In the genomic region with DNA sequence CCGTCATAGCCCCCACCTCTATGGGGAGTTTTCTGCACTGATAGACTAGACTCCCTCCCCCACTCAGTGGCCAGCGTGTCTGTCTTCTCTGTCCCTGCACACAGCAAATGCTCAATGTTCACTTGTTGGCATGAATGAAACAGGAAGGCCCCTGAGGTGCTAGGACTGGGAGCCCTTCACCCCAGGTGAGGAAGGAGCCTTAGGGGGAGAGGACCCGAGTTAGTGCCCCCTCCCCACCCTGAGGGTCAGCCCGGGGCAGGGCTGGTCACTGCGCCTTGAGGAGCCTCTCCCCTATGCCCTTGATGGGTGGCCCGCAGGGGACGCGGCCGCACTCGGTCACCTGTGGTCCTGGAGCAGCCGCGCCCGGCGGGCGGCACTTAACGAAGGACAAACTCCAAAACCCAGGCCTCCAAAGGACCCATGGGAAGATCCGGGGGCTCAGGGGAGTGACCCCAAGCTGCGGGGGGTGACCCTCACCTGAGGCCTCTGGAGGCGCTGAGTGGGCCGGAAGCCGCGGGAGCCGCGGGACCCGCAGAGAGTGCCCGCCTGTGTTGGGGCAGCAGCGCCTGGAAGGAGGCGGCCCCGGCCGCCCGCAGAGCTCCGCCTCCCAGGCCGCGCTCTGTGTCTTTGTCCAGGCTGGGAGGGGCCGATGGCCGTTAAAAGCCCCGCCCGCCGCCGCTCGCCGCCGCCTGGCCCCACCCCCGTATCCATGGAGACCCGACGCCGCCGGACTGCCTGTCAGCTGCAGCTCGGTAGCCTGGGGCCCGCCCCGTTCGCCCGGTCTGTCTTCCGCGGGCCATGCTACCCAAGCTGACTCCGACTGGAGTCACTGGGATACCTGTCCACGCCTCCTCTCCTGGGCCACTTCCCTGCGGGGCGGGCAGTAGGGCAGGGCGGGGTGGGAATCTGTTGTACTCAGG, we compare ENCODE assay signal across 8 cellular contexts. TPM values are rescaled to one million over a fixed set of nuclear protein-coding genes. Genes with fewer than 3 reads are reported as not detected.
DNase-seq lines count a peak whose midpoint lies in the region; ATAC-seq, FAIRE-seq and TF ChIP-seq lines count a peak whose summit lies in the region.

No MANE protein-coding gene starts in this region.

- no peaks in the 10 kb centered on the region for H3K9me1 ChIP-seq in keratinocyte (ENCODE audit: control insufficient read depth, extremely low read depth, insufficient read depth, low read length)

- H3K36me3 ChIP-seq in keratinocyte (ENCODE audit: control insufficient read depth in 2 of 2, extremely low read depth in 1 of 2, insufficient read depth in 2 of 2, low read length in 2 of 2) = no peaks in the 10 kb centered on the region

- H3K27me3 Mint-ChIP-seq in central memory CD8-positive, alpha-beta T cell = no peaks in the 10 kb centered on the region

- H3K27me3 ChIP-seq in keratinocyte (ENCODE audit: control insufficient read depth, extremely low read depth, insufficient read depth, low read length) = no peaks in the 10 kb centered on the region

- no peak overlapping the region for H3K27ac Mint-ChIP-seq in central memory CD8-positive, alpha-beta T cell (ENCODE audit: low read depth)

- peaks cover 3% of the 10 kb centered on the region for H3K36me3 Mint-ChIP-seq in central memory CD8-positive, alpha-beta T cell (ENCODE audit: insufficient read depth)

- ATAC-seq in GM18907 (IDR thresholded peaks at IDR 0.05; ENCODE audit: unreplicated experiment) (peak; percentile 88), HG03108 (IDR thresholded peaks at IDR 0.05; ENCODE audit: unreplicated experiment) (peak; percentile 86)
- peak; percentile 57 for ATAC-seq in central memory CD8-positive, alpha-beta T cell (replicated peaks; ENCODE audit: extremely low read depth, poor library complexity, severe bottlenecking)

- peak overlapping the region; percentile 82 for H2AFZ ChIP-seq in keratinocyte (ENCODE audit: control insufficient read depth, low read length)

- dilution Hi-C loops in keratinocyte (cut with MboI; ENCODE audit: extremely low pct_ligation_motif_present, low sequenced_read_pairs) = no loop called here

- H3K4me1 Mint-ChIP-seq in central memory CD8-positive, alpha-beta T cell = peaks cover 16% of the 10 kb centered on the region

- H3K9me3 ChIP-seq in keratinocyte (ENCODE audit: control insufficient read depth, low read depth, low read length) = no peaks in the 10 kb centered on the region

- TF ChIP-seq CTCF in keratinocyte (optimal IDR thresholded peaks at IDR 0.05 in 1 of 3, IDR thresholded peaks at IDR 0.05 in 1 of 3, conservative IDR thresholded peaks at IDR 0.05 in 1 of 3; ENCODE audit: extremely low read depth in 1 of 3, insufficient read depth in 2 of 3, low read length in 3 of 3) = no peak

- H3K9ac ChIP-seq in keratinocyte (ENCODE audit: control insufficient read depth, extremely low read depth, insufficient read depth, low read length) = peak overlapping the region; percentile 67

- H3K4me1 ChIP-seq in keratinocyte (ENCODE audit: control insufficient read depth, extremely low read depth, insufficient read depth, low read length) = peaks cover 8% of the 10 kb centered on the region

- H4K20me1 ChIP-seq in keratinocyte (ENCODE audit: control insufficient read depth, extremely low read depth, insufficient read depth, low read length) = no peaks in the 10 kb centered on the region

- peak overlapping the region; percentile 72 for H3K4me3 Mint-ChIP-seq in central memory CD8-positive, alpha-beta T cell

- no peaks in the 10 kb centered on the region for H3K9me3 Mint-ChIP-seq in central memory CD8-positive, alpha-beta T cell

- H3K4me2 ChIP-seq in keratinocyte (ENCODE audit: control insufficient read depth, extremely low read depth, insufficient read depth, low read depth, low read length) = peak overlapping the region; percentile 93

- FAIRE-seq in keratinocyte (lab: Jason Lieb, UNC) = no peak

- H3K27ac ChIP-seq in keratinocyte (ENCODE audit: control insufficient read depth, insufficient read depth, low read length) = peak overlapping the region; percentile 14

- no peaks in the 10 kb centered on the region for H3K79me2 ChIP-seq in keratinocyte (ENCODE audit: control insufficient read depth, insufficient read depth, low read length)

- DNase-seq in AG08396 (ENCODE audit: low spot score) = peak; percentile 95
- peak; percentile 83 for DNase-seq in NCI-H2227 treated with DMSO at 0.1 percent for 48 hours (lab: John Stamatoyannopoulos, UW)
- DNase-seq in activated CD4-positive, CD25-positive, alpha-beta regulatory T cell treated with anti-CD3 and anti-CD28 coated beads, Interleukin-2, amount 50 U/mL, for 16 hours (ENCODE audit: low read depth, low spot score) = peak; percentile 55
- DNase-seq in central memory CD8-positive, alpha-beta T cell (ENCODE audit: low spot score in 2 of 2) = peak; percentile 51 to 64
- peak; percentile 69 for DNase-seq in keratinocyte (ENCODE audit: low read depth, low spot score)
- DNase-seq in stimulated activated CD4-positive, alpha-beta T cell treated with anti-CD3 and anti-CD28 coated beads, Interleukin-12 subunit alpha, Interleukin-12 subunit beta, amount 100 ng/mL, for 24 hours (ENCODE audit: low read depth in 2 of 2) = peak; percentile 57 to 87

- H3K4me3 ChIP-seq in keratinocyte (ENCODE audit: control insufficient read depth in 2 of 3, extremely low read depth in 1 of 3, insufficient read depth in 2 of 3, low read depth in 1 of 3, low read length in 3 of 3) = peak overlapping the region; percentile 29 to 75 (median 59)

RNA-seq across cellular contexts. Expression of gene FANCD2, which starts 15.4 kb away (rescaled TPM):
- 3.4 to 20.8 TPM (median 12.5 TPM) in 3 replicates for polyA plus RNA-seq in keratinocyte
- polyA plus RNA-seq in keratinocyte (2011; ENCODE audit: low read depth) = 2.5 TPM
- polyA plus RNA-seq in keratinocyte (2011; cell fraction: cytosol; rRNA removed) = 3.3 and 4.3 TPM in 2 replicates
- polyA plus RNA-seq in keratinocyte (2011; cell fraction: nucleus; rRNA removed) = 11.5 and 19.7 TPM in 2 replicates
- 2.1 and 11.7 TPM in 2 replicates for polyA plus RNA-seq in keratinocyte (2012; ENCODE audit: low replicate concordance)
- polyA minus RNA-seq in keratinocyte = 8.1 to 23.7 TPM (median 10.2 TPM) in 3 replicates
- 5.9 TPM for polyA minus RNA-seq in keratinocyte (2011; cell fraction: cytosol; rRNA and poly(A)+ RNA removed)
- polyA minus RNA-seq in keratinocyte (2011; cell fraction: nucleus; rRNA and poly(A)+ RNA removed) = 6.2 and 7.3 TPM in 2 replicates

RNA-seq across cellular contexts. Expression of gene EMC3, which starts 24.2 kb away (rescaled TPM):
- 106 to 160 TPM (median 120 TPM) in 3 replicates for polyA plus RNA-seq in keratinocyte
- 21.2 TPM for polyA plus RNA-seq in keratinocyte (2011; ENCODE audit: low read depth)
- 97.3 and 183 TPM in 2 replicates for polyA plus RNA-seq in keratinocyte (2011; cell fraction: cytosol; rRNA removed)
- 130 and 140 TPM in 2 replicates for polyA plus RNA-seq in keratinocyte (2011; cell fraction: nucleus; rRNA removed)
- 77.1 and 121 TPM in 2 replicates for polyA plus RNA-seq in keratinocyte (2012; ENCODE audit: low replicate concordance)
- polyA minus RNA-seq in keratinocyte = 76.0 to 118 TPM (median 101 TPM) in 3 replicates
- polyA minus RNA-seq in keratinocyte (2011; cell fraction: cytosol; rRNA and poly(A)+ RNA removed) = 38.0 TPM
- polyA minus RNA-seq in keratinocyte (2011; cell fraction: nucleus; rRNA and poly(A)+ RNA removed) = 21.0 and 66.6 TPM in 2 replicates

RNA-seq across cellular contexts. Expression of gene PRRT3, which starts 58.6 kb away (rescaled TPM):
- 0.22 to 0.49 TPM (median 0.41 TPM) in 3 replicates for polyA plus RNA-seq in keratinocyte
- 0.11 TPM for polyA plus RNA-seq in keratinocyte (2011; ENCODE audit: low read depth)
- 0.12 and 0.21 TPM in 2 replicates for polyA plus RNA-seq in keratinocyte (2011; cell fraction: cytosol; rRNA removed)
- polyA plus RNA-seq in keratinocyte (2011; cell fraction: nucleus; rRNA removed) = 0.75 and 1.2 TPM in 2 replicates
- 0.55 and 0.71 TPM in 2 replicates for polyA plus RNA-seq in keratinocyte (2012; ENCODE audit: low replicate concordance)
- 0.54 to 1.3 TPM (median 1.0 TPM) in 3 replicates for polyA minus RNA-seq in keratinocyte
- 0.58 TPM for polyA minus RNA-seq in keratinocyte (2011; cell fraction: cytosol; rRNA and poly(A)+ RNA removed)
- polyA minus RNA-seq in keratinocyte (2011; cell fraction: nucleus; rRNA and poly(A)+ RNA removed) = 0.93 and 1.3 TPM in 2 replicates

Comparison
In these comparisons a context has a peak if more than half of its experiments do, and no peak if none do; other contexts are left out.
1. Peak in every context shown above with its lines: DNase-seq, ATAC-seq, H3K4me3 ChIP-seq and H3K27ac ChIP-seq.